In genomic region chr17:17151055-17151454, GRCh38 we compare ENCODE assay signal across 10 cellular contexts. TPM values are rescaled to one million over a fixed set of nuclear protein-coding genes. Genes with fewer than 3 reads are reported as not detected.
DNase-seq lines count a peak whose midpoint lies in the region; ATAC-seq, FAIRE-seq and TF ChIP-seq lines count a peak whose summit lies in the region.
"Had no signal": no experiment of that assay in that cellular context is flagged by ENCODE, and none has a peak within 500 bp of the region (broad histone marks: within the 10 kb centered on the region; RNA-seq: fewer than 3 reads in every experiment).

No MANE protein-coding gene starts in this region.

- peak overlapping the region; percentile 10 for H3K9ac ChIP-seq in smooth muscle cell (ENCODE audit: low read depth)
- no peak overlapping the region for H3K9ac ChIP-seq in kidney (ENCODE audit: low read length in 2 of 2)

- H3K9me3 ChIP-seq in smooth muscle cell (replicated peaks; ENCODE audit: low read depth) (no peaks in the 10 kb centered on the region), kidney (ENCODE audit: control insufficient read depth in 1 of 2, low read length in 2 of 2) (no peaks in the 10 kb centered on the region)

- FAIRE-seq in kidney (lab: Jason Lieb, UNC) = no peak

- H3K27me3 ChIP-seq in smooth muscle cell (ENCODE audit: low read depth) = no peaks in the 10 kb centered on the region

- no peak overlapping the region for H2AFZ ChIP-seq in smooth muscle cell (ENCODE audit: low read depth)

- WGBS in smooth muscle cell (ENCODE audit: low lambda C conversion rate) = 66% methylated on average over 5 of the region's 5 CpGs

- peak overlapping the region; percentile 20 for H3K4me2 ChIP-seq in smooth muscle cell

- peaks cover 4% of the 10 kb centered on the region for H3K4me1 ChIP-seq in smooth muscle cell (ENCODE audit: low read depth)
- H3K4me1 ChIP-seq in kidney (ENCODE audit: control insufficient read depth in 1 of 2, insufficient read depth in 1 of 2, low read depth in 1 of 2, low read length in 2 of 2) = peaks cover 0 to 5% of the 10 kb centered on the region in 2 donors

- no peak for ATAC-seq in HG03139 (IDR thresholded peaks at IDR 0.05; ENCODE audit: unreplicated experiment)

- H3K27ac ChIP-seq in smooth muscle cell (ENCODE audit: low read depth) (peak overlapping the region; percentile 85), kidney (ENCODE audit: low read depth in 2 of 2, low read length in 2 of 2) (no peak overlapping the region)

- no peak for TF ChIP-seq CTCF in epithelial cell of esophagus (IDR thresholded peaks at IDR 0.05; ENCODE audit: insufficient read depth, low read depth, low read length, missing control alignments)
- TF ChIP-seq CTCF in smooth muscle cell (IDR thresholded peaks at IDR 0.05; ENCODE audit: borderline replicate concordance, insufficient read depth, poor library complexity, severe bottlenecking) = no peak
- no peak for TF ChIP-seq CTCF in kidney (IDR thresholded peaks at IDR 0.05; ENCODE audit: borderline replicate concordance, extremely low read depth, insufficient read depth)

- H3K36me3 ChIP-seq in smooth muscle cell (ENCODE audit: low read depth) (peaks cover 5% of the 10 kb centered on the region), kidney (ENCODE audit: control insufficient read depth in 1 of 2, insufficient read depth in 2 of 2, low read length in 2 of 2) (peaks cover 30 to 54% of the 10 kb centered on the region in 2 donors)

- H3K4me3 ChIP-seq in epithelial cell of esophagus (ENCODE audit: low read length) = no peak overlapping the region
- no peak overlapping the region for H3K4me3 ChIP-seq in smooth muscle cell
- no peak overlapping the region for H3K4me3 ChIP-seq in kidney (ENCODE audit: low read length in 2 of 2)

- intact Hi-C loops in kidney (cut with DNase I) = no loop called here

- H3K79me2 ChIP-seq in smooth muscle cell (ENCODE audit: low read depth) = no peaks in the 10 kb centered on the region

- peaks cover 69% of the 10 kb centered on the region for H4K20me1 ChIP-seq in smooth muscle cell (ENCODE audit: low read depth)

- DNase-seq in activated CD4-positive, alpha-beta T cell treated with anti-CD3 and anti-CD28 coated beads, Interleukin-2, amount 50 U/mL, for 48 hours = peak; percentile 36 to 51
- no peak for DNase-seq in activated CD4-positive, alpha-beta T cell treated with anti-CD3 and anti-CD28 coated beads, Interleukin-2, amount 50 U/mL, for 1 hour
- peak; percentile 90 for DNase-seq in RPMI7951 (ENCODE audit: low read depth)
- DNase-seq in epithelial cell of esophagus (ENCODE audit: low read depth) = peak; percentile 78
- no peak for DNase-seq in smooth muscle cell (lab: John Stamatoyannopoulos, UW; ENCODE audit: unreplicated experiment)
- DNase-seq in kidney = no peak
- no peak for DNase-seq in NCI-H2196 (lab: John Stamatoyannopoulos, UW; ENCODE audit: unreplicated experiment)
- DNase-seq: AML-193, NCI-H187 treated with DMSO at 0.1 percent for 48 hours had no signal

- no peaks in the 10 kb centered on the region for H3F3A ChIP-seq in smooth muscle cell (ENCODE audit: low read depth)

RNA-seq across cellular contexts. Expression of gene PLD6, which starts 55.1 kb away (rescaled TPM):
- 0.24 and 0.29 TPM in 2 replicates for total RNA-seq in RPMI7951 (2014; rRNA removed; shearing (Covaris generic))
- total RNA-seq in smooth muscle cell = 0.18 and 0.49 TPM in 2 replicates
- 0.26 and 1.4 TPM in 2 replicates for polyA plus RNA-seq in smooth muscle cell
- 3.7 TPM for total RNA-seq in kidney
- 2.9 TPM for polyA plus RNA-seq in kidney (ENCODE audit: insufficient read depth, low read depth, low replicate concordance)

Comparison
In these comparisons a context has a peak if more than half of its experiments do, and no peak if none do; other contexts are left out.
1. DNase-seq: peak in activated CD4-positive, alpha-beta T cell treated with anti-CD3 and anti-CD28 coated beads, Interleukin-2, amount 50 U/mL, for 48 hours (2 of 2), RPMI7951 (single experiment) and epithelial cell of esophagus (single experiment); none in activated CD4-positive, alpha-beta T cell treated with anti-CD3 and anti-CD28 coated beads, Interleukin-2, amount 50 U/mL, for 1 hour (single experiment), smooth muscle cell (single experiment), kidney (single experiment) and NCI-H2196 (single experiment).